Comparison of ENCODE assay signal across 1 cellular context in the genomic region with DNA sequence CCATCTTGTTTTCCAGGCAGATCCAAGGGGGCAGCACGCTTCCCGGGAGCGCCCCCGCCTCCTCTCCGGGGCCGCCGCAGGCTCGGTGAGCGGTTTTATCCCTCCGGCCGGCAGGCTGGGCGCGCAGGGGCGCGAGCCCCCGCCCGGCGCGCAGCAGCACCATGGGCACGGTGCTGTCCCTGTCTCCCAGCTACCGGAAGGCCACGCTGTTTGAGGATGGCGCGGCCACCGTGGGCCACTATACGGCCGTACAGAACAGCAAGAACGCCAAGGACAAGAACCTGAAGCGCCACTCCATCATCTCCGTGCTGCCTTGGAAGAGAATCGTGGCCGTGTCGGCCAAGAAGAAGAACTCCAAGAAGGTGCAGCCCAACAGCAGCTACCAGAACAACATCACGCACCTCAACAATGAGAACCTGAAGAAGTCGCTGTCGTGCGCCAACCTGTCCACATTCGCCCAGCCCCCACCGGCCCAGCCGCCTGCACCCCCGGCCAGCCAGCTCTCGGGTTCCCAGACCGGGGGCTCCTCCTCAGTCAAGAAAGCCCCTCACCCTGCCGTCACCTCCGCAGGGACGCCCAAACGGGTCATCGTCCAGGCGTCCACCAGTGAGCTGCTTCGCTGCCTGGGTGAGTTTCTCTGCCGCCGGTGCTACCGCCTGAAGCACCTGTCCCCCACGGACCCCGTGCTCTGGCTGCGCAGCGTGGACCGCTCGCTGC.
TF ChIP-seq lines count a peak whose summit lies in the region.

No MANE protein-coding gene starts in this region.

TF ChIP-seq in GM12878, 131 proteins besides CTCF, POLR2A, EP300 and RAD21 (continued from another document):
- TF ChIP-seq, protein P1, sequence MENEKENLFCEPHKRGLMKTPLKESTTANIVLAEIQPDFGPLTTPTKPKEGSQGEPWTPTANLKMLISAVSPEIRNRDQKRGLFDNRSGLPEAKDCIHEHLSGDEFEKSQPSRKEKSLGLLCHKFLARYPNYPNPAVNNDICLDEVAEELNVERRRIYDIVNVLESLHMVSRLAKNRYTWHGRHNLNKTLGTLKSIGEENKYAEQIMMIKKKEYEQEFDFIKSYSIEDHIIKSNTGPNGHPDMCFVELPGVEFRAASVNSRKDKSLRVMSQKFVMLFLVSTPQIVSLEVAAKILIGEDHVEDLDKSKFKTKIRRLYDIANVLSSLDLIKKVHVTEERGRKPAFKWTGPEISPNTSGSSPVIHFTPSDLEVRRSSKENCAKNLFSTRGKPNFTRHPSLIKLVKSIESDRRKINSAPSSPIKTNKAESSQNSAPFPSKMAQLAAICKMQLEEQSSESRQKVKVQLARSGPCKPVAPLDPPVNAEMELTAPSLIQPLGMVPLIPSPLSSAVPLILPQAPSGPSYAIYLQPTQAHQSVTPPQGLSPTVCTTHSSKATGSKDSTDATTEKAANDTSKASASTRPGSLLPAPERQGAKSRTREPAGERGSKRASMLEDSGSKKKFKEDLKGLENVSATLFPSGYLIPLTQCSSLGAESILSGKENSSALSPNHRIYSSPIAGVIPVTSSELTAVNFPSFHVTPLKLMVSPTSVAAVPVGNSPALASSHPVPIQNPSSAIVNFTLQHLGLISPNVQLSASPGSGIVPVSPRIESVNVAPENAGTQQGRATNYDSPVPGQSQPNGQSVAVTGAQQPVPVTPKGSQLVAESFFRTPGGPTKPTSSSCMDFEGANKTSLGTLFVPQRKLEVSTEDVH (IDR thresholded peaks at IDR 0.05; ENCODE audit: low read depth, partially characterized antibody), result no peak
- TF ChIP-seq STAT3 (IDR thresholded peaks at IDR 0.05; ENCODE audit: low read depth, low read length) (no peak), ZZZ3 (IDR thresholded peaks at IDR 0.05; ENCODE audit: control insufficient read depth, insufficient read length, low read depth) (no peak), ATF7 (IDR thresholded peaks at IDR 0.05; ENCODE audit: low read depth) (no peak), GATAD2B (conservative IDR thresholded peaks at IDR 0.05; ENCODE audit: low read depth) (0 out of 2 replicates have a peak, but pooled peaks have one; percentile 35), EED (IDR thresholded peaks at IDR 0.05; ENCODE audit: low read depth) (no peak), NFIC (IDR thresholded peaks at IDR 0.05; ENCODE audit: low read depth, low read length) (no peak), IKZF1 (conservative IDR thresholded peaks at IDR 0.05) (peak; percentile 55), SMAD5 (IDR thresholded peaks at IDR 0.05; ENCODE audit: low read depth) (0 out of 2 replicates have a peak, but pooled peaks have one; percentile 49), LARP7 (IDR thresholded peaks at IDR 0.05) (peak; percentile 42), NR2C2 (IDR thresholded peaks at IDR 0.05; ENCODE audit: borderline replicate concordance, control insufficient read depth, insufficient read length, low read depth) (no peak), MEF2A (IDR thresholded peaks at IDR 0.05; ENCODE audit: insufficient read depth, low read depth, low read length) (no peak), ZNF24 (IDR thresholded peaks at IDR 0.05) (no peak), PAX5 (IDR thresholded peaks at IDR 0.05; ENCODE audit: borderline replicate concordance, low read depth, low read length) (0 out of 2 replicates have a peak, but pooled peaks have one; percentile 9), POLR2AphosphoS5 (IDR thresholded peaks at IDR 0.05; ENCODE audit: low read length) (peak; percentile 76; the same call in 1 of the 2 replicates), IKZF2 (IDR thresholded peaks at IDR 0.05) (peak in 1 of 2 experiments; percentile 37; a peak in 1 of 4 replicates), ASH2L (IDR thresholded peaks at IDR 0.05; ENCODE audit: borderline replicate concordance, low read depth) (no peak), NFXL1 (IDR thresholded peaks at IDR 0.05; ENCODE audit: borderline replicate concordance) (no peak), CBX5 (IDR thresholded peaks at IDR 0.05; ENCODE audit: low read depth) (no peak), CHD2 (IDR thresholded peaks at IDR 0.05; ENCODE audit: borderline replicate concordance, low read depth, low read length) (peak; percentile 55; the same call in 1 of the 2 replicates), POU2F2 (IDR thresholded peaks at IDR 0.05; ENCODE audit: borderline replicate concordance, low read depth, low read length) (no peak), SIN3A (IDR thresholded peaks at IDR 0.05; ENCODE audit: low read depth, low read length) (peak; percentile 44; the same call in 1 of the 2 replicates), PML (IDR thresholded peaks at IDR 0.05; ENCODE audit: low read length) (no peak), YY1 (IDR thresholded peaks at IDR 0.05; ENCODE audit: low read depth, low read length) (0 out of 2 replicates have a peak, but pooled peaks have one; percentile 37), SIX5 (IDR thresholded peaks at IDR 0.05; ENCODE audit: low read depth, low read length, severe bottlenecking) (no peak), EGR1 (IDR thresholded peaks at IDR 0.05; ENCODE audit: borderline replicate concordance in 1 of 2, low read depth in 2 of 2, low read length in 2 of 2) (no peak), DPF2 (IDR thresholded peaks at IDR 0.05) (peak; percentile 44), SMAD1 (IDR thresholded peaks at IDR 0.05; ENCODE audit: low read depth, partially characterized antibody) (peak; percentile 47), HDGF (IDR thresholded peaks at IDR 0.05) (0 out of 2 replicates have a peak, but pooled peaks have one; percentile 39), NFYA (IDR thresholded peaks at IDR 0.05; ENCODE audit: borderline replicate concordance, low read depth, low read length) (no peak), YBX1 (IDR thresholded peaks at IDR 0.05) (no peak), SMC3 (IDR thresholded peaks at IDR 0.05; ENCODE audit: borderline replicate concordance, low read length) (0 out of 2 replicates have a peak, but pooled peaks have one; percentile 10), NBN (IDR thresholded peaks at IDR 0.05) (peak; percentile 24; the same call in 1 of the 2 replicates)
- TF ChIP-seq, protein P2, sequence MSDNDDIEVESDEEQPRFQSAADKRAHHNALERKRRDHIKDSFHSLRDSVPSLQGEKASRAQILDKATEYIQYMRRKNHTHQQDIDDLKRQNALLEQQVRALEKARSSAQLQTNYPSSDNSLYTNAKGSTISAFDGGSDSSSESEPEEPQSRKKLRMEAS (IDR thresholded peaks at IDR 0.05; ENCODE audit: low read depth, low read length), result 0 out of 2 replicates have a peak, but pooled peaks have one; percentile 29
- TF ChIP-seq, protein P3, sequence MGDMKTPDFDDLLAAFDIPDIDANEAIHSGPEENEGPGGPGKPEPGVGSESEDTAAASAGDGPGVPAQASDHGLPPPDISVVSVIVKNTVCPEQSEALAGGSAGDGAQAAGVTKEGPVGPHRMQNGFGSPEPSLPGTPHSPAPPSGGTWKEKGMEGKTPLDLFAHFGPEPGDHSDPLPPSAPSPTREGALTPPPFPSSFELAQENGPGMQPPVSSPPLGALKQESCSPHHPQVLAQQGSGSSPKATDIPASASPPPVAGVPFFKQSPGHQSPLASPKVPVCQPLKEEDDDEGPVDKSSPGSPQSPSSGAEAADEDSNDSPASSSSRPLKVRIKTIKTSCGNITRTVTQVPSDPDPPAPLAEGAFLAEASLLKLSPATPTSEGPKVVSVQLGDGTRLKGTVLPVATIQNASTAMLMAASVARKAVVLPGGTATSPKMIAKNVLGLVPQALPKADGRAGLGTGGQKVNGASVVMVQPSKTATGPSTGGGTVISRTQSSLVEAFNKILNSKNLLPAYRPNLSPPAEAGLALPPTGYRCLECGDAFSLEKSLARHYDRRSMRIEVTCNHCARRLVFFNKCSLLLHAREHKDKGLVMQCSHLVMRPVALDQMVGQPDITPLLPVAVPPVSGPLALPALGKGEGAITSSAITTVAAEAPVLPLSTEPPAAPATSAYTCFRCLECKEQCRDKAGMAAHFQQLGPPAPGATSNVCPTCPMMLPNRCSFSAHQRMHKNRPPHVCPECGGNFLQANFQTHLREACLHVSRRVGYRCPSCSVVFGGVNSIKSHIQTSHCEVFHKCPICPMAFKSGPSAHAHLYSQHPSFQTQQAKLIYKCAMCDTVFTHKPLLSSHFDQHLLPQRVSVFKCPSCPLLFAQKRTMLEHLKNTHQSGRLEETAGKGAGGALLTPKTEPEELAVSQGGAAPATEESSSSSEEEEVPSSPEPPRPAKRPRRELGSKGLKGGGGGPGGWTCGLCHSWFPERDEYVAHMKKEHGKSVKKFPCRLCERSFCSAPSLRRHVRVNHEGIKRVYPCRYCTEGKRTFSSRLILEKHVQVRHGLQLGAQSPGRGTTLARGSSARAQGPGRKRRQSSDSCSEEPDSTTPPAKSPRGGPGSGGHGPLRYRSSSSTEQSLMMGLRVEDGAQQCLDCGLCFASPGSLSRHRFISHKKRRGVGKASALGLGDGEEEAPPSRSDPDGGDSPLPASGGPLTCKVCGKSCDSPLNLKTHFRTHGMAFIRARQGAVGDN (IDR thresholded peaks at IDR 0.05), result peak; percentile 42
- TF ChIP-seq, protein P4, sequence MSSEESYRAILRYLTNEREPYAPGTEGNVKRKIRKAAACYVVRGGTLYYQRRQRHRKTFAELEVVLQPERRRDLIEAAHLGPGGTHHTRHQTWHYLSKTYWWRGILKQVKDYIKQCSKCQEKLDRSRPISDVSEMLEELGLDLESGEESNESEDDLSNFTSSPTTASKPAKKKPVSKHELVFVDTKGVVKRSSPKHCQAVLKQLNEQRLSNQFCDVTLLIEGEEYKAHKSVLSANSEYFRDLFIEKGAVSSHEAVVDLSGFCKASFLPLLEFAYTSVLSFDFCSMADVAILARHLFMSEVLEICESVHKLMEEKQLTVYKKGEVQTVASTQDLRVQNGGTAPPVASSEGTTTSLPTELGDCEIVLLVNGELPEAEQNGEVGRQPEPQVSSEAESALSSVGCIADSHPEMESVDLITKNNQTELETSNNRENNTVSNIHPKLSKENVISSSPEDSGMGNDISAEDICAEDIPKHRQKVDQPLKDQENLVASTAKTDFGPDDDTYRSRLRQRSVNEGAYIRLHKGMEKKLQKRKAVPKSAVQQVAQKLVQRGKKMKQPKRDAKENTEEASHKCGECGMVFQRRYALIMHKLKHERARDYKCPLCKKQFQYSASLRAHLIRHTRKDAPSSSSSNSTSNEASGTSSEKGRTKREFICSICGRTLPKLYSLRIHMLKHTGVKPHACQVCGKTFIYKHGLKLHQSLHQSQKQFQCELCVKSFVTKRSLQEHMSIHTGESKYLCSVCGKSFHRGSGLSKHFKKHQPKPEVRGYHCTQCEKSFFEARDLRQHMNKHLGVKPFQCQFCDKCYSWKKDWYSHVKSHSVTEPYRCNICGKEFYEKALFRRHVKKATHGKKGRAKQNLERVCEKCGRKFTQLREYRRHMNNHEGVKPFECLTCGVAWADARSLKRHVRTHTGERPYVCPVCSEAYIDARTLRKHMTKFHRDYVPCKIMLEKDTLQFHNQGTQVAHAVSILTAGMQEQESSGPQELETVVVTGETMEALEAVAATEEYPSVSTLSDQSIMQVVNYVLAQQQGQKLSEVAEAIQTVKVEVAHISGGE (CRISPR knock-in tag; IDR thresholded peaks at IDR 0.05), result no peak
- TF ChIP-seq, protein P5, sequence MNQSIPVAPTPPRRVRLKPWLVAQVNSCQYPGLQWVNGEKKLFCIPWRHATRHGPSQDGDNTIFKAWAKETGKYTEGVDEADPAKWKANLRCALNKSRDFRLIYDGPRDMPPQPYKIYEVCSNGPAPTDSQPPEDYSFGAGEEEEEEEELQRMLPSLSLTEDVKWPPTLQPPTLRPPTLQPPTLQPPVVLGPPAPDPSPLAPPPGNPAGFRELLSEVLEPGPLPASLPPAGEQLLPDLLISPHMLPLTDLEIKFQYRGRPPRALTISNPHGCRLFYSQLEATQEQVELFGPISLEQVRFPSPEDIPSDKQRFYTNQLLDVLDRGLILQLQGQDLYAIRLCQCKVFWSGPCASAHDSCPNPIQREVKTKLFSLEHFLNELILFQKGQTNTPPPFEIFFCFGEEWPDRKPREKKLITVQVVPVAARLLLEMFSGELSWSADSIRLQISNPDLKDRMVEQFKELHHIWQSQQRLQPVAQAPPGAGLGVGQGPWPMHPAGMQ (IDR thresholded peaks at IDR 0.05; ENCODE audit: borderline replicate concordance), result no peak
- TF ChIP-seq, protein P6, sequence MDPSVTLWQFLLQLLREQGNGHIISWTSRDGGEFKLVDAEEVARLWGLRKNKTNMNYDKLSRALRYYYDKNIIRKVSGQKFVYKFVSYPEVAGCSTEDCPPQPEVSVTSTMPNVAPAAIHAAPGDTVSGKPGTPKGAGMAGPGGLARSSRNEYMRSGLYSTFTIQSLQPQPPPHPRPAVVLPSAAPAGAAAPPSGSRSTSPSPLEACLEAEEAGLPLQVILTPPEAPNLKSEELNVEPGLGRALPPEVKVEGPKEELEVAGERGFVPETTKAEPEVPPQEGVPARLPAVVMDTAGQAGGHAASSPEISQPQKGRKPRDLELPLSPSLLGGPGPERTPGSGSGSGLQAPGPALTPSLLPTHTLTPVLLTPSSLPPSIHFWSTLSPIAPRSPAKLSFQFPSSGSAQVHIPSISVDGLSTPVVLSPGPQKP (IDR thresholded peaks at IDR 0.05; ENCODE audit: low read depth, low read length), result no peak
- TF ChIP-seq, protein P7, sequence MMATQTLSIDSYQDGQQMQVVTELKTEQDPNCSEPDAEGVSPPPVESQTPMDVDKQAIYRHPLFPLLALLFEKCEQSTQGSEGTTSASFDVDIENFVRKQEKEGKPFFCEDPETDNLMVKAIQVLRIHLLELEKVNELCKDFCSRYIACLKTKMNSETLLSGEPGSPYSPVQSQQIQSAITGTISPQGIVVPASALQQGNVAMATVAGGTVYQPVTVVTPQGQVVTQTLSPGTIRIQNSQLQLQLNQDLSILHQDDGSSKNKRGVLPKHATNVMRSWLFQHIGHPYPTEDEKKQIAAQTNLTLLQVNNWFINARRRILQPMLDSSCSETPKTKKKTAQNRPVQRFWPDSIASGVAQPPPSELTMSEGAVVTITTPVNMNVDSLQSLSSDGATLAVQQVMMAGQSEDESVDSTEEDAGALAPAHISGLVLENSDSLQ (IDR thresholded peaks at IDR 0.05), result no peak
- TF ChIP-seq, protein P8, sequence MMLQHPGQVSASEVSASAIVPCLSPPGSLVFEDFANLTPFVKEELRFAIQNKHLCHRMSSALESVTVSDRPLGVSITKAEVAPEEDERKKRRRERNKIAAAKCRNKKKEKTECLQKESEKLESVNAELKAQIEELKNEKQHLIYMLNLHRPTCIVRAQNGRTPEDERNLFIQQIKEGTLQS (IDR thresholded peaks at IDR 0.05; ENCODE audit: borderline replicate concordance, extremely low read depth, low read depth, low read length), result no peak
